14 cellular contexts compared by ENCODE assay signal in the genomic region with DNA sequence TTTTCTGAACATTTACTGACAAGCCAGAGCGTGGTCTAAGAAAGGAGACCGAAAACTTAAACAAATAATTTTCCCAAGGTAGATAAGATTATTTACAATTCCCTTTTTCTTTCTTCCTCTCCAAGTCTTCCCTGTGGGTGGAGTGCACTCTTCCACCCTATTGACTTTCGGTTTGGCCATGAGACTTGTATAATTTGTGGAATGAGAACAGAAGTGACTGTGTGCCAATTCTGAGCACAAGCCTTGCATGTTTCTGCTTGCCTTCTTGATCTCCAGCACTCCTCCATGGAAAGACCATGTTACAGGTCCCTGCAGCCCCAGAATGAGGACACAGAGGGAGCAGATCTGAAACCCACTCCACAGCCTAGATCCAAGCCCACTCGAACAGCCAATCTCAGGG.
DNase-seq lines count a peak whose midpoint lies in the region; ATAC-seq and TF ChIP-seq lines count a peak whose summit lies in the region.
"Had no signal": no experiment of that assay in that cellular context is flagged by ENCODE, and none has a peak within 500 bp of the region (broad histone marks: within the 10 kb centered on the region; RNA-seq: fewer than 3 reads in every experiment).

No MANE protein-coding gene starts in this region.

- TF ChIP-seq CTCF in LNCaP clone FGC (IDR thresholded peaks at IDR 0.05; ENCODE audit: control insufficient read depth, extremely low read depth, insufficient read depth) (no peak), suprapubic skin (IDR thresholded peaks at IDR 0.05) (no peak)

- H3K36me3 ChIP-seq in suprapubic skin = no peaks in the 10 kb centered on the region

- peaks cover 10% of the 10 kb centered on the region for H3K4me1 ChIP-seq in suprapubic skin

- DNase-seq in LNCaP clone FGC (ENCODE audit: low read depth) (peak; percentile 39), astrocyte of the hippocampus (ENCODE audit: low read depth, low spot score) (peak; percentile 4), fibroblast of gingiva (ENCODE audit: low read depth) (peak; percentile 43), suprapubic skin (ENCODE audit: low spot score in 2 of 2) (no peak), HuH-7.5 (ENCODE audit: low spot score) (no peak)
- DNase-seq: C1 segment of cervical spinal cord, NCI-H1417, NCI-H2029 treated with DMSO at 0.1 percent for 48 hours, NCI-H524, RPMI8226 had no signal

- H3K9me3 ChIP-seq in suprapubic skin = no peaks in the 10 kb centered on the region

- no peak for TF ChIP-seq EP300 in suprapubic skin (IDR thresholded peaks at IDR 0.05)

- no peak overlapping the region for H3K4me3 ChIP-seq in LNCaP clone FGC (ENCODE audit: low read depth, low read length)
- H3K4me3 ChIP-seq in suprapubic skin = peak overlapping the region; percentile 17

- no peak for TF ChIP-seq POLR2A in suprapubic skin (IDR thresholded peaks at IDR 0.05)

- H3K27me3 ChIP-seq in suprapubic skin = no peaks in the 10 kb centered on the region

- ATAC-seq in GM19467 (IDR thresholded peaks at IDR 0.05; ENCODE audit: unreplicated experiment) (no peak), HG03280 (IDR thresholded peaks at IDR 0.05; ENCODE audit: unreplicated experiment) (no peak)
- ATAC-seq: HCT116 had no signal

- H3K27ac ChIP-seq in suprapubic skin = peak overlapping the region; percentile 53
- H3K27ac ChIP-seq: KMS-11 had no signal

- WGBS in suprapubic skin = 48% methylated on average over 4 of the region's 4 CpGs

Comparison
In these comparisons a context has a peak if more than half of its experiments do, and no peak if none do; other contexts are left out.
1. DNase-seq: peak in LNCaP clone FGC (single experiment), astrocyte of the hippocampus (single experiment) and fibroblast of gingiva (single experiment); none in suprapubic skin (0 of 2) and HuH-7.5 (single experiment).